18 cellular contexts compared by ENCODE assay signal in genomic region chr16:66904428-66904845, GRCh38. TPM values are rescaled to one million over a fixed set of nuclear protein-coding genes. Genes with fewer than 3 reads are reported as not detected.
DNase-seq lines count a peak whose midpoint lies in the region; ATAC-seq, FAIRE-seq and TF ChIP-seq lines count a peak whose summit lies in the region.
"Had no signal": no experiment of that assay in that cellular context is flagged by ENCODE, and none has a peak within 500 bp of the region (broad histone marks: within the 10 kb centered on the region; RNA-seq: fewer than 3 reads in every experiment).

No MANE protein-coding gene starts in this region.

- no peaks in the 10 kb centered on the region for H3K36me3 ChIP-seq in WERI-Rb-1
- H3K36me3 ChIP-seq in HepG2 (replicated peaks in 1 of 2; ENCODE audit: control insufficient read depth in 1 of 2, insufficient read depth in 2 of 2, low read length in 2 of 2), result no peaks in the 10 kb centered on the region
- H3K36me3 ChIP-seq in skeletal muscle tissue (ENCODE audit: control insufficient read depth in 3 of 3, insufficient read depth in 3 of 3, low read length in 3 of 3), result no peaks in the 10 kb centered on the region
- H3K36me3 ChIP-seq: SJCRH30 had no signal

- H3K27me3 Mint-ChIP-seq in activated CD8-positive, alpha-beta memory T cell treated with anti-CD3 and anti-CD28 coated beads, Interleukin-2, amount 10 ng/mL, durations not matched to agents 7 days and 5 days, result no peaks in the 10 kb centered on the region

- peak overlapping the region; percentile 82 for H3K4me2 ChIP-seq in HepG2 (ENCODE audit: low read depth, low read length)

- TF ChIP-seq CTCF in AG04450 (IDR thresholded peaks at IDR 0.05; ENCODE audit: low read depth, low read length), result no peak
- TF ChIP-seq CTCF in WERI-Rb-1 (IDR thresholded peaks at IDR 0.05; ENCODE audit: low read depth, low read length), result no peak
- TF ChIP-seq CTCF in HepG2 (CRISPR knock-in tag; IDR thresholded peaks at IDR 0.05), result no peak

- H3K27ac Mint-ChIP-seq in activated CD8-positive, alpha-beta memory T cell treated with anti-CD3 and anti-CD28 coated beads, Interleukin-2, amount 10 ng/mL, durations not matched to agents 7 days and 5 days, result no peak overlapping the region

- H3K9me3 Mint-ChIP-seq in activated CD8-positive, alpha-beta memory T cell treated with anti-CD3 and anti-CD28 coated beads, Interleukin-2, amount 10 ng/mL, durations not matched to agents 7 days and 5 days (ENCODE audit: low read depth), result no peaks in the 10 kb centered on the region

- DNase-seq in AG04450 (ENCODE audit: low read depth, low spot score), result no peak
- no peak for DNase-seq in WERI-Rb-1
- no peak for DNase-seq in HepG2 (ENCODE audit: low spot score)
- no peak for DNase-seq in activated CD8-positive, alpha-beta memory T cell treated with anti-CD3 and anti-CD28 coated beads, Interleukin-2, amount 10 ng/mL, durations not matched to agents 7 days and 5 days
- DNase-seq in activated naive CD4-positive, alpha-beta T cell treated with anti-CD3 and anti-CD28 coated beads, Interleukin-2, amount 50 U/mL, for 16 hours, result no peak
- DNase-seq in SIG-M5 (lab: John Stamatoyannopoulos, UW), result no peak
- no peak for DNase-seq in SHP77 (lab: John Stamatoyannopoulos, UW)
- DNase-seq: ACHN; activated CD4-positive, CD25-positive, alpha-beta regulatory T cell treated with anti-CD3 and anti-CD28 coated beads, Interleukin-2, amount 50 U/mL, for 72 hours; activated effector memory CD4-positive, alpha-beta T cell treated with anti-CD3 and anti-CD28 coated beads, Interleukin-2, amount 50 U/mL, for 16 hours; cortex of kidney; Kasumi-1; NCI-H1417 treated with DMSO at 0.1 percent for 48 hours; NCI-H226; SJCRH30; trophoblast cell had no signal

- H3K4me1 Mint-ChIP-seq in activated CD8-positive, alpha-beta memory T cell treated with anti-CD3 and anti-CD28 coated beads, Interleukin-2, amount 10 ng/mL, durations not matched to agents 7 days and 5 days, result peaks cover 4% of the 10 kb centered on the region

- no peaks in the 10 kb centered on the region for H4K20me1 ChIP-seq in HepG2 (ENCODE audit: insufficient read depth, low read length)

- H2AFZ ChIP-seq in HepG2 (ENCODE audit: low read length), result no peak overlapping the region

- no peak for TF ChIP-seq RAD21 in HepG2 (CRISPR knock-in tag; IDR thresholded peaks at IDR 0.05)

- TF ChIP-seq EP300 in HepG2 (IDR thresholded peaks at IDR 0.05; ENCODE audit: low read depth in 2 of 2, low read length in 2 of 2) (no peak), HepG2 (CRISPR knock-in tag; IDR thresholded peaks at IDR 0.05; ENCODE audit: borderline replicate concordance) (no peak)

- POLR2A ChIA-PET in AG04450 (lab: Yijun Ruan, JAX) (interaction anchor here (0.5 to 0.8 kb wide), 4 partner anchors 24 to 266 kb away, joined by 3 read pairs; partner anchors contain the start of gene NOL3), HepG2 (lab: Yijun Ruan, JAX) (interaction anchor here (1.1 to 10.3 kb wide), 10 partner anchors 9 to 266 kb away, joined by 3 to 86 read pairs (median 11); partner anchors contain the start of genes CDH16, CES2, CES3 and CIAO2B)

- H3K9me3 ChIP-seq in AG04450 (ENCODE audit: control insufficient read depth, insufficient read depth, low read length) (no peaks in the 10 kb centered on the region), WERI-Rb-1 (ENCODE audit: severe bottlenecking) (no peaks in the 10 kb centered on the region), HepG2 (ENCODE audit: low read length) (no peaks in the 10 kb centered on the region), skeletal muscle tissue (ENCODE audit: control insufficient read depth in 3 of 3, low read length in 3 of 3) (no peaks in the 10 kb centered on the region)
- H3K9me3 ChIP-seq: SJCRH30 had no signal

- in situ Hi-C loops in HepG2 (cut with HindIII; ENCODE audit: extremely low pct_ligation_motif_present, low pct_unique_long_range_greater_than_20kb), result loop anchor here (5.0 kb wide), 1 partner anchor 33 kb away; the partner anchor contains the start of gene CES2

- 54% methylated on average over 12 of the region's 13 CpGs for WGBS in HepG2 (ENCODE audit: low lambda C conversion rate)

- CTCF ChIA-PET in AG04450 (lab: Charles Lee) (interaction anchor here (1.2 to 2.0 kb wide), 2 partner anchors 10 to 37 kb away, joined by 3 to 12 read pairs; no protein-coding TSS in a partner anchor), HepG2 (lab: Yijun Ruan, JAX; ENCODE audit: low intra/inter-chr PET ratio, low total read pairs) (no interaction called here)
- CTCF ChIA-PET in activated CD8-positive, alpha-beta memory T cell treated with anti-CD3 and anti-CD28 coated beads, Interleukin-2, amount 10 ng/mL, durations not matched to agents 7 days and 5 days (lab: Charles Lee), result interaction anchor here (1.2 to 3.2 kb wide), 3 partner anchors 9 to 24 kb away, joined by 3 to 15 read pairs (median 9); no protein-coding TSS in a partner anchor

- no peaks in the 10 kb centered on the region for H3K36me3 Mint-ChIP-seq in activated CD8-positive, alpha-beta memory T cell treated with anti-CD3 and anti-CD28 coated beads, Interleukin-2, amount 10 ng/mL, durations not matched to agents 7 days and 5 days

- ATAC-seq in HepG2, result no peak
- ATAC-seq in activated CD8-positive, alpha-beta memory T cell treated with anti-CD3 and anti-CD28 coated beads, Interleukin-2, amount 10 ng/mL, durations not matched to agents 7 days and 5 days, result no peak

- H3K79me2 ChIP-seq in HepG2 (ENCODE audit: insufficient read depth, low read length), result no peaks in the 10 kb centered on the region

- BruUV-seq in HepG2 (replicated peaks; lab: Mats Ljungman, UMichigan), result no TSS peak

- peak overlapping the region; percentile 73 for H3K27ac ChIP-seq in AG04450 (ENCODE audit: low read depth, low read length)
- H3K27ac ChIP-seq in WERI-Rb-1, result peak overlapping the region; percentile 99
- H3K27ac ChIP-seq in HepG2 (ENCODE audit: extremely low read length, insufficient read depth, low read length), result no peak overlapping the region
- peak overlapping the region; percentile 93 for H3K27ac ChIP-seq in skeletal muscle tissue (ENCODE audit: low read depth, low read length)
- H3K27ac ChIP-seq: SJCRH30 had no signal

- H3K4me3 ChIP-seq in AG04450 (ENCODE audit: low read depth, low read length), result no peak overlapping the region
- H3K4me3 ChIP-seq in WERI-Rb-1 (ENCODE audit: low read depth, low read length), result no peak overlapping the region
- H3K4me3 ChIP-seq in HepG2 (replicated peaks in 1 of 3; ENCODE audit: insufficient read depth in 1 of 3, low read depth in 2 of 3, low read length in 3 of 3), result peak overlapping the region; percentile 52 to 72 (median 56); a peak in 5 of 6 replicates
- H3K4me3 ChIP-seq in skeletal muscle tissue (ENCODE audit: low read length in 3 of 3), result peak overlapping the region in 2 of 3 donors; percentile 41 to 59
- H3K4me3 ChIP-seq: SJCRH30, skin epidermis had no signal

- H3K9ac ChIP-seq in HepG2 (ENCODE audit: insufficient read depth, low read depth, low read length), result peak overlapping the region; percentile 74
- peak overlapping the region in 2 of 3 donors; percentile 48 to 84 for H3K9ac ChIP-seq in skeletal muscle tissue (ENCODE audit: low read depth in 1 of 3, low read length in 3 of 3)

- no peaks in the 10 kb centered on the region for H3K27me3 ChIP-seq in AG04450 (ENCODE audit: control insufficient read depth, insufficient read depth, low read length)
- H3K27me3 ChIP-seq in WERI-Rb-1 (ENCODE audit: insufficient read depth, low read depth, severe bottlenecking), result no peaks in the 10 kb centered on the region
- no peaks in the 10 kb centered on the region for H3K27me3 ChIP-seq in HepG2 (ENCODE audit: control insufficient read depth in 1 of 2, insufficient read depth in 2 of 2, low read length in 2 of 2)
- no peaks in the 10 kb centered on the region for H3K27me3 ChIP-seq in skeletal muscle tissue (ENCODE audit: control insufficient read depth in 3 of 3, insufficient read depth in 3 of 3, low read length in 3 of 3)
- H3K27me3 ChIP-seq: SJCRH30 had no signal

- H3K4me1 ChIP-seq in HepG2 (ENCODE audit: insufficient read depth, low read length), result peaks cover 86% of the 10 kb centered on the region
- H3K4me1 ChIP-seq in skeletal muscle tissue (ENCODE audit: control insufficient read depth in 3 of 3, insufficient read depth in 3 of 3, low read length in 3 of 3), result peaks cover 70 to 76% (median 73%) of the 10 kb centered on the region in 3 donors

- intact Hi-C loops in HepG2 (cut with micrococcal nuclease; ENCODE audit: unreplicated experiment), result no loop called here

- no peak for FAIRE-seq in HepG2 (lab: Jason Lieb, UNC)

- TF ChIP-seq POLR2A in HepG2 (IDR thresholded peaks at IDR 0.05; ENCODE audit: insufficient read depth in 1 of 2, low read depth in 2 of 2, low read length in 2 of 2), result no peak

- H3K4me3 Mint-ChIP-seq in activated CD8-positive, alpha-beta memory T cell treated with anti-CD3 and anti-CD28 coated beads, Interleukin-2, amount 10 ng/mL, durations not matched to agents 7 days and 5 days, result no peak overlapping the region

RNA-seq across cellular contexts. Expression of gene CDH16, which starts 14.2 kb away (rescaled TPM):
- polyA plus RNA-seq in AG04450 (2011; rRNA removed) (not detected in 2 replicates), HepG2 (2011; rRNA removed) (2.7 and 5.3 TPM in 2 replicates)
- polyA minus RNA-seq in AG04450 (2011; rRNA and poly(A)+ RNA removed), result not detected in 2 replicates
- total RNA-seq in HepG2 (2016; rRNA removed; fragmentation: Illumina TruSeq; extraction: Trizol) (3.2 and 3.9 TPM in 2 replicates), skeletal muscle tissue (not detected)
- total RNA-seq in HepG2 (2016; cell fraction: cytosol; rRNA removed; fragmentation: Illumina TruSeq; extraction: Trizol; ENCODE audit: low read depth), result 0.30 and 0.53 TPM in 2 replicates
- 1.7 and 4.2 TPM in 2 replicates for total RNA-seq in HepG2 (2016; cell fraction: insoluble cytoplasmic fraction; rRNA removed; fragmentation: Illumina TruSeq; extraction: Trizol)
- total RNA-seq in HepG2 (2016; cell fraction: membrane; rRNA removed; fragmentation: Illumina TruSeq; extraction: Trizol), result 0.96 and 1.3 TPM in 2 replicates
- 3.7 and 4.8 TPM in 2 replicates for total RNA-seq in HepG2 (2016; cell fraction: nucleus; rRNA removed; fragmentation: Illumina TruSeq; extraction: Trizol)
- 2.4 and 2.7 TPM in 2 replicates for polyA plus RNA-seq in HepG2 (2011; cell fraction: cytosol; rRNA removed)
- 16.0 and 18.1 TPM in 2 replicates for polyA plus RNA-seq in HepG2 (2011; cell fraction: nucleus; rRNA removed)
- 4.3 and 7.8 TPM in 2 replicates for polyA plus RNA-seq in HepG2 (2012)
- 0.38 and 0.63 TPM in 2 replicates for polyA plus RNA-seq in HepG2 (2016; cell fraction: cytosol; fragmentation: Illumina TruSeq; extraction: Trizol; ENCODE audit: low read depth)
- 1.7 and 2.0 TPM in 2 replicates for polyA plus RNA-seq in HepG2 (2016; cell fraction: insoluble cytoplasmic fraction; fragmentation: Illumina TruSeq; extraction: Trizol; ENCODE audit: low read depth)
- polyA plus RNA-seq in HepG2 (2016; cell fraction: membrane; fragmentation: Illumina TruSeq; extraction: Trizol; ENCODE audit: low read depth), result 1.2 TPM in 2 replicates
- polyA plus RNA-seq in HepG2 (2016; cell fraction: nucleus; fragmentation: Illumina TruSeq; extraction: Trizol; ENCODE audit: insufficient read depth, low read depth), result 7.5 and 8.9 TPM in 2 replicates
- polyA minus RNA-seq in HepG2 (2011; rRNA and poly(A)+ RNA removed; ENCODE audit: low replicate concordance), result 0.23 and 7.1 TPM in 2 replicates
- polyA minus RNA-seq in HepG2 (2011; cell fraction: cytosol; rRNA and poly(A)+ RNA removed), result 1.1 and 2.2 TPM in 2 replicates
- 2.7 and 3.3 TPM in 2 replicates for polyA minus RNA-seq in HepG2 (2011; cell fraction: nucleus; rRNA and poly(A)+ RNA removed)
- not detected for total RNA-seq in activated CD8-positive, alpha-beta memory T cell treated with anti-CD3 and anti-CD28 coated beads, Interleukin-2, amount 10 ng/mL, durations not matched to agents 7 days and 5 days
- total RNA-seq: SJCRH30 had no signal

RNA-seq across cellular contexts. Expression of gene RRAD, which starts 20.9 kb away (rescaled TPM):
- 1.9 and 2.7 TPM in 2 replicates for polyA plus RNA-seq in AG04450 (2011; rRNA removed)
- 0.65 and 1.1 TPM in 2 replicates for polyA minus RNA-seq in AG04450 (2011; rRNA and poly(A)+ RNA removed)
- 0.80 and 1.0 TPM in 2 replicates for total RNA-seq in HepG2 (2016; rRNA removed; fragmentation: Illumina TruSeq; extraction: Trizol)
- total RNA-seq in HepG2 (2016; cell fraction: cytosol; rRNA removed; fragmentation: Illumina TruSeq; extraction: Trizol; ENCODE audit: low read depth), result not detected in 2 replicates
- 0.49 and 1.3 TPM in 2 replicates for total RNA-seq in HepG2 (2016; cell fraction: insoluble cytoplasmic fraction; rRNA removed; fragmentation: Illumina TruSeq; extraction: Trizol)
- total RNA-seq in HepG2 (2016; cell fraction: membrane; rRNA removed; fragmentation: Illumina TruSeq; extraction: Trizol), result 0.21 and 0.34 TPM in 2 replicates
- total RNA-seq in HepG2 (2016; cell fraction: nucleus; rRNA removed; fragmentation: Illumina TruSeq; extraction: Trizol), result 0.68 and 0.75 TPM in 2 replicates
- polyA plus RNA-seq in HepG2 (2011; rRNA removed), result 1.1 TPM in 2 replicates
- 0.95 and 1.5 TPM in 2 replicates for polyA plus RNA-seq in HepG2 (2011; cell fraction: cytosol; rRNA removed)
- 2.5 and 3.2 TPM in 2 replicates for polyA plus RNA-seq in HepG2 (2011; cell fraction: nucleus; rRNA removed)
- 0.30 and 0.93 TPM in 2 replicates for polyA plus RNA-seq in HepG2 (2012)
- 0.19 and 0.25 TPM in 2 replicates for polyA plus RNA-seq in HepG2 (2016; cell fraction: cytosol; fragmentation: Illumina TruSeq; extraction: Trizol; ENCODE audit: low read depth)
- polyA plus RNA-seq in HepG2 (2016; cell fraction: insoluble cytoplasmic fraction; fragmentation: Illumina TruSeq; extraction: Trizol; ENCODE audit: low read depth), result 0.72 and 1.1 TPM in 2 replicates
- polyA plus RNA-seq in HepG2 (2016; cell fraction: membrane; fragmentation: Illumina TruSeq; extraction: Trizol; ENCODE audit: low read depth), result 0.26 and 0.29 TPM in 2 replicates
- polyA plus RNA-seq in HepG2 (2016; cell fraction: nucleus; fragmentation: Illumina TruSeq; extraction: Trizol; ENCODE audit: insufficient read depth, low read depth), result 1.2 and 1.5 TPM in 2 replicates
- 0.16 and 1.7 TPM in 2 replicates for polyA minus RNA-seq in HepG2 (2011; rRNA and poly(A)+ RNA removed; ENCODE audit: low replicate concordance)
- polyA minus RNA-seq in HepG2 (2011; cell fraction: cytosol; rRNA and poly(A)+ RNA removed), result 1.1 TPM in 1 of 2 replicates, not detected in the other
- 0.37 and 0.90 TPM in 2 replicates for polyA minus RNA-seq in HepG2 (2011; cell fraction: nucleus; rRNA and poly(A)+ RNA removed)
- total RNA-seq in skeletal muscle tissue, result 19.3 TPM
- total RNA-seq in activated CD8-positive, alpha-beta memory T cell treated with anti-CD3 and anti-CD28 coated beads, Interleukin-2, amount 10 ng/mL, durations not matched to agents 7 days and 5 days, result 1 to 10 TPM in 1 of 2 experiments, under 1 TPM in 1; 0.55 to 2.5 TPM

RNA-seq across cellular contexts. Expression of gene PDP2, which starts 24.1 kb away (rescaled TPM):
- polyA plus RNA-seq in AG04450 (2011; rRNA removed), result 11.8 and 12.1 TPM in 2 replicates
- polyA minus RNA-seq in AG04450 (2011; rRNA and poly(A)+ RNA removed), result 31.8 and 35.4 TPM in 2 replicates
- total RNA-seq in HepG2 (2016; rRNA removed; fragmentation: Illumina TruSeq; extraction: Trizol), result 15.8 and 38.2 TPM in 2 replicates
- 1.8 and 2.5 TPM in 2 replicates for total RNA-seq in HepG2 (2016; cell fraction: cytosol; rRNA removed; fragmentation: Illumina TruSeq; extraction: Trizol; ENCODE audit: low read depth)
- 16.2 and 31.7 TPM in 2 replicates for total RNA-seq in HepG2 (2016; cell fraction: insoluble cytoplasmic fraction; rRNA removed; fragmentation: Illumina TruSeq; extraction: Trizol)
- 8.4 and 10.1 TPM in 2 replicates for total RNA-seq in HepG2 (2016; cell fraction: membrane; rRNA removed; fragmentation: Illumina TruSeq; extraction: Trizol)
- 17.0 and 17.2 TPM in 2 replicates for total RNA-seq in HepG2 (2016; cell fraction: nucleus; rRNA removed; fragmentation: Illumina TruSeq; extraction: Trizol)
- 12.2 and 12.8 TPM in 2 replicates for polyA plus RNA-seq in HepG2 (2011; rRNA removed)
- 8.3 and 11.7 TPM in 2 replicates for polyA plus RNA-seq in HepG2 (2011; cell fraction: cytosol; rRNA removed)
- polyA plus RNA-seq in HepG2 (2011; cell fraction: nucleus; rRNA removed), result 10.2 and 12.4 TPM in 2 replicates
- 7.7 and 9.5 TPM in 2 replicates for polyA plus RNA-seq in HepG2 (2012)
- polyA plus RNA-seq in HepG2 (2016; cell fraction: cytosol; fragmentation: Illumina TruSeq; extraction: Trizol; ENCODE audit: low read depth), result 0.66 and 1.1 TPM in 2 replicates
- 17.5 and 18.0 TPM in 2 replicates for polyA plus RNA-seq in HepG2 (2016; cell fraction: insoluble cytoplasmic fraction; fragmentation: Illumina TruSeq; extraction: Trizol; ENCODE audit: low read depth)
- 2.9 and 3.2 TPM in 2 replicates for polyA plus RNA-seq in HepG2 (2016; cell fraction: membrane; fragmentation: Illumina TruSeq; extraction: Trizol; ENCODE audit: low read depth)
- 19.4 and 23.4 TPM in 2 replicates for polyA plus RNA-seq in HepG2 (2016; cell fraction: nucleus; fragmentation: Illumina TruSeq; extraction: Trizol; ENCODE audit: insufficient read depth, low read depth)
- 46.5 and 49.0 TPM in 2 replicates for polyA minus RNA-seq in HepG2 (2011; rRNA and poly(A)+ RNA removed; ENCODE audit: low replicate concordance)
- polyA minus RNA-seq in HepG2 (2011; cell fraction: cytosol; rRNA and poly(A)+ RNA removed), result 10.5 and 12.8 TPM in 2 replicates
- polyA minus RNA-seq in HepG2 (2011; cell fraction: nucleus; rRNA and poly(A)+ RNA removed), result 10.0 and 15.5 TPM in 2 replicates
- 2.6 TPM for total RNA-seq in skeletal muscle tissue
- total RNA-seq in activated CD8-positive, alpha-beta memory T cell treated with anti-CD3 and anti-CD28 coated beads, Interleukin-2, amount 10 ng/mL, durations not matched to agents 7 days and 5 days, result 10 to 100 TPM; 29.2 to 33.3 TPM

RNA-seq across cellular contexts. Expression of gene CIAO2B, which starts 29.8 kb away (rescaled TPM):
- polyA plus RNA-seq in AG04450 (2011; rRNA removed) (131 and 166 TPM in 2 replicates), HepG2 (2011; rRNA removed) (293 and 323 TPM in 2 replicates)
- 118 and 145 TPM in 2 replicates for polyA minus RNA-seq in AG04450 (2011; rRNA and poly(A)+ RNA removed)
- total RNA-seq in HepG2 (2016; rRNA removed; fragmentation: Illumina TruSeq; extraction: Trizol) (157 and 174 TPM in 2 replicates), skeletal muscle tissue (95.0 TPM)
- total RNA-seq in HepG2 (2016; cell fraction: cytosol; rRNA removed; fragmentation: Illumina TruSeq; extraction: Trizol; ENCODE audit: low read depth), result 112 and 125 TPM in 2 replicates
- 157 and 172 TPM in 2 replicates for total RNA-seq in HepG2 (2016; cell fraction: insoluble cytoplasmic fraction; rRNA removed; fragmentation: Illumina TruSeq; extraction: Trizol)
- 121 and 136 TPM in 2 replicates for total RNA-seq in HepG2 (2016; cell fraction: membrane; rRNA removed; fragmentation: Illumina TruSeq; extraction: Trizol)
- 52.6 and 58.0 TPM in 2 replicates for total RNA-seq in HepG2 (2016; cell fraction: nucleus; rRNA removed; fragmentation: Illumina TruSeq; extraction: Trizol)
- 297 and 385 TPM in 2 replicates for polyA plus RNA-seq in HepG2 (2011; cell fraction: cytosol; rRNA removed)
- polyA plus RNA-seq in HepG2 (2011; cell fraction: nucleus; rRNA removed), result 155 and 174 TPM in 2 replicates
- polyA plus RNA-seq in HepG2 (2012), result 123 and 148 TPM in 2 replicates
- 115 and 148 TPM in 2 replicates for polyA plus RNA-seq in HepG2 (2016; cell fraction: cytosol; fragmentation: Illumina TruSeq; extraction: Trizol; ENCODE audit: low read depth)
- 172 and 184 TPM in 2 replicates for polyA plus RNA-seq in HepG2 (2016; cell fraction: insoluble cytoplasmic fraction; fragmentation: Illumina TruSeq; extraction: Trizol; ENCODE audit: low read depth)
- polyA plus RNA-seq in HepG2 (2016; cell fraction: membrane; fragmentation: Illumina TruSeq; extraction: Trizol; ENCODE audit: low read depth), result 126 and 141 TPM in 2 replicates
- 111 and 112 TPM in 2 replicates for polyA plus RNA-seq in HepG2 (2016; cell fraction: nucleus; fragmentation: Illumina TruSeq; extraction: Trizol; ENCODE audit: insufficient read depth, low read depth)
- 172 and 255 TPM in 2 replicates for polyA minus RNA-seq in HepG2 (2011; rRNA and poly(A)+ RNA removed; ENCODE audit: low replicate concordance)
- 61.5 and 83.0 TPM in 2 replicates for polyA minus RNA-seq in HepG2 (2011; cell fraction: cytosol; rRNA and poly(A)+ RNA removed)
- 19.1 and 27.6 TPM in 2 replicates for polyA minus RNA-seq in HepG2 (2011; cell fraction: nucleus; rRNA and poly(A)+ RNA removed)
- total RNA-seq in activated CD8-positive, alpha-beta memory T cell treated with anti-CD3 and anti-CD28 coated beads, Interleukin-2, amount 10 ng/mL, durations not matched to agents 7 days and 5 days, result 100 to 1,000 TPM; 124 to 131 TPM

RNA-seq across cellular contexts. Expression of gene CES2, which starts 30.9 kb away (rescaled TPM):
- polyA plus RNA-seq in AG04450 (2011; rRNA removed) (20.7 and 24.9 TPM in 2 replicates), HepG2 (2011; rRNA removed) (50.6 and 69.7 TPM in 2 replicates)
- 20.5 and 27.5 TPM in 2 replicates for polyA minus RNA-seq in AG04450 (2011; rRNA and poly(A)+ RNA removed)
- total RNA-seq in HepG2 (2016; rRNA removed; fragmentation: Illumina TruSeq; extraction: Trizol) (35.1 and 63.8 TPM in 2 replicates), skeletal muscle tissue (15.7 TPM)
- total RNA-seq in HepG2 (2016; cell fraction: cytosol; rRNA removed; fragmentation: Illumina TruSeq; extraction: Trizol; ENCODE audit: low read depth), result 12.7 and 15.0 TPM in 2 replicates
- total RNA-seq in HepG2 (2016; cell fraction: insoluble cytoplasmic fraction; rRNA removed; fragmentation: Illumina TruSeq; extraction: Trizol), result 29.8 and 64.2 TPM in 2 replicates
- 28.1 and 29.2 TPM in 2 replicates for total RNA-seq in HepG2 (2016; cell fraction: membrane; rRNA removed; fragmentation: Illumina TruSeq; extraction: Trizol)
- 66.6 and 67.9 TPM in 2 replicates for total RNA-seq in HepG2 (2016; cell fraction: nucleus; rRNA removed; fragmentation: Illumina TruSeq; extraction: Trizol)
- 53.6 and 111 TPM in 2 replicates for polyA plus RNA-seq in HepG2 (2011; cell fraction: cytosol; rRNA removed)
- polyA plus RNA-seq in HepG2 (2011; cell fraction: nucleus; rRNA removed), result 91.0 and 105 TPM in 2 replicates
- 35.0 and 38.8 TPM in 2 replicates for polyA plus RNA-seq in HepG2 (2012)
- polyA plus RNA-seq in HepG2 (2016; cell fraction: cytosol; fragmentation: Illumina TruSeq; extraction: Trizol; ENCODE audit: low read depth), result 8.2 and 8.4 TPM in 2 replicates
- 34.3 and 41.4 TPM in 2 replicates for polyA plus RNA-seq in HepG2 (2016; cell fraction: insoluble cytoplasmic fraction; fragmentation: Illumina TruSeq; extraction: Trizol; ENCODE audit: low read depth)
- 23.2 and 23.5 TPM in 2 replicates for polyA plus RNA-seq in HepG2 (2016; cell fraction: membrane; fragmentation: Illumina TruSeq; extraction: Trizol; ENCODE audit: low read depth)
- polyA plus RNA-seq in HepG2 (2016; cell fraction: nucleus; fragmentation: Illumina TruSeq; extraction: Trizol; ENCODE audit: insufficient read depth, low read depth), result 90.2 and 93.4 TPM in 2 replicates
- polyA minus RNA-seq in HepG2 (2011; rRNA and poly(A)+ RNA removed; ENCODE audit: low replicate concordance), result 57.1 and 105 TPM in 2 replicates
- 38.1 and 44.7 TPM in 2 replicates for polyA minus RNA-seq in HepG2 (2011; cell fraction: cytosol; rRNA and poly(A)+ RNA removed)
- 58.2 and 81.7 TPM in 2 replicates for polyA minus RNA-seq in HepG2 (2011; cell fraction: nucleus; rRNA and poly(A)+ RNA removed)
- 10 to 100 TPM; 34.1 to 35.5 TPM for total RNA-seq in activated CD8-positive, alpha-beta memory T cell treated with anti-CD3 and anti-CD28 coated beads, Interleukin-2, amount 10 ng/mL, durations not matched to agents 7 days and 5 days

Comparison
In these comparisons a context has a peak if more than half of its experiments do, and no peak if none do; other contexts are left out.
1. H3K4me3 ChIP-seq: peak in HepG2 (3 of 3) and skeletal muscle tissue (2 of 3); none in AG04450 (single experiment) and WERI-Rb-1 (single experiment).